30 cellular contexts compared by ENCODE assay signal in the genomic region with DNA sequence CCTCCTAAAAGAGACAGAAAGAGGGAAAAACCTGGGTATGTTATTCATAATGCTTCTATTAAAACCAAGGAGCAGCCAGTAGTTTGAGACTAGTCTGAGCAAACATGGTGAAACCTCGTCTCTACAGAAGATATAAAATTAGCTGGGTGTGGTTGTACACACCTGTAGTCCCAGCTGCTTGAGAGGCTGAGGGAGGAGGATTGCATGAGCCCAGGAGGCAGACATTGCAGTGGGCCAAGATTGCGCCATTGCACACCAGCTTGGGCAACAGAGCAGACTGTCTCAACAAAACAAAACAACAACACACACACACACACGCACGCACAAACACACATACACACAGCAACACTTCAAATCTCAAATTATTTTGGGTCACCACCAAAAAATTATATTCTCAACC. TPM values are rescaled to one million over a fixed set of nuclear protein-coding genes. Genes with fewer than 3 reads are reported as not detected.
DNase-seq lines count a peak whose midpoint lies in the region; ATAC-seq, FAIRE-seq and TF ChIP-seq lines count a peak whose summit lies in the region.
"Had no signal": no experiment of that assay in that cellular context is flagged by ENCODE, and none has a peak within 500 bp of the region (broad histone marks: within the 10 kb centered on the region; RNA-seq: fewer than 3 reads in every experiment).

No MANE protein-coding gene starts in this region.

- H3K9me3 Mint-ChIP-seq in IgD-negative memory B cell (no peaks in the 10 kb centered on the region), memory B cell (no peaks in the 10 kb centered on the region)
- H3K9me3 Mint-ChIP-seq: activated naive CD8-positive, alpha-beta T cell treated with anti-CD3 and anti-CD28 coated beads, Interleukin-2, amount 50 U/mL, for 24 hours; activated T-cell treated with anti-CD3 and anti-CD28 coated beads, Interleukin-2, amount 50 U/mL, for 72 hours; effector memory CD8-positive, alpha-beta T cell; naive thymus-derived CD8-positive, alpha-beta T cell; T-helper 1 cell treated with Interleukin-12 subunit alpha and Interleukin-12 subunit beta and Interleukin-4 antibody, amounts not matched to agents 30 μg/mL and 1 μg/mL, for 36 hours had no signal

- TF ChIP-seq POLR2A in H54 (IDR thresholded peaks at IDR 0.05; ENCODE audit: low read depth, low read length): no peak

- H3K27me3 Mint-ChIP-seq in IgD-negative memory B cell: no peaks in the 10 kb centered on the region
- no peaks in the 10 kb centered on the region for H3K27me3 Mint-ChIP-seq in memory B cell
- H3K27me3 Mint-ChIP-seq: activated naive CD8-positive, alpha-beta T cell treated with anti-CD3 and anti-CD28 coated beads, Interleukin-2, amount 50 U/mL, for 24 hours; effector memory CD8-positive, alpha-beta T cell; naive thymus-derived CD8-positive, alpha-beta T cell had no signal

- DNase-seq in GM12865 (ENCODE audit: low read depth) (peak; percentile 34), amniotic epithelial cell (ENCODE audit: low read depth) (peak; percentile 42), memory B cell (ENCODE audit: low spot score in 2 of 2) (no peak), H54 (ENCODE audit: insufficient read length, low spot score) (no peak), mesenteric fat pad (ENCODE audit: low spot score) (no peak)
- DNase-seq: activated CD4-positive, alpha-beta T cell treated with anti-CD3 and anti-CD28 coated beads, Interleukin-2, amount 50 U/mL, for 48 hours; activated CD4-positive, CD25-positive, alpha-beta regulatory T cell treated with anti-CD3 and anti-CD28 coated beads, Interleukin-2, amount 50 U/mL, for 72 hours; activated naive CD8-positive, alpha-beta T cell treated with anti-CD3 and anti-CD28 coated beads, Interleukin-2, amount 50 U/mL, for 24 hours; activated T-cell treated with anti-CD3 and anti-CD28 coated beads, Interleukin-2, amount 50 U/mL, for 72 hours; C1 segment of cervical spinal cord; caudate nucleus; cortex of kidney; DMS153; effector memory CD8-positive, alpha-beta T cell; foreskin fibroblast; Kasumi-1; midbrain; naive thymus-derived CD8-positive, alpha-beta T cell; NCI-H1105; NCI-H187 treated with DMSO at 0.1 percent for 48 hours; NCI-H524; NK-92 treated with Interleukin-12 subunit alpha and Interleukin-12 subunit beta, amount 100 ng/mL, for 24 hours; occipital lobe; SK-N-SH; stimulated activated CD4-positive, alpha-beta T cell treated with anti-CD3 and anti-CD28 coated beads, Interleukin-4, amount 100 ng/mL, for 1 hour had no signal

- H3K27ac Mint-ChIP-seq in IgD-negative memory B cell (no peak overlapping the region), memory B cell (no peak overlapping the region)
- H3K27ac Mint-ChIP-seq: activated naive CD8-positive, alpha-beta T cell treated with anti-CD3 and anti-CD28 coated beads, Interleukin-2, amount 50 U/mL, for 24 hours; activated T-cell treated with anti-CD3 and anti-CD28 coated beads, Interleukin-2, amount 50 U/mL, for 72 hours; effector memory CD8-positive, alpha-beta T cell; T-helper 1 cell treated with Interleukin-12 subunit alpha and Interleukin-12 subunit beta and Interleukin-4 antibody, amounts not matched to agents 30 μg/mL and 1 μg/mL, for 36 hours had no signal

- FAIRE-seq in H54 (lab: Jason Lieb, UNC): no peak
- FAIRE-seq: keratinocyte had no signal

- ATAC-seq in memory B cell (ENCODE audit: low read depth) (no peak), HG02759 (IDR thresholded peaks at IDR 0.05; ENCODE audit: unreplicated experiment) (no peak)
- ATAC-seq: activated naive CD8-positive, alpha-beta T cell treated with anti-CD3 and anti-CD28 coated beads, Interleukin-2, amount 50 U/mL, for 24 hours; activated T-cell treated with anti-CD3 and anti-CD28 coated beads, Interleukin-2, amount 50 U/mL, for 72 hours; effector memory CD8-positive, alpha-beta T cell; naive thymus-derived CD8-positive, alpha-beta T cell had no signal

- H3K4me3 Mint-ChIP-seq in IgD-negative memory B cell (peak overlapping the region in 3 of 4 donors; percentile 38 to 76 (median 48)), memory B cell (peak overlapping the region; percentile 22)
- H3K4me3 Mint-ChIP-seq: activated naive CD8-positive, alpha-beta T cell treated with anti-CD3 and anti-CD28 coated beads, Interleukin-2, amount 50 U/mL, for 24 hours; activated T-cell treated with anti-CD3 and anti-CD28 coated beads, Interleukin-2, amount 50 U/mL, for 72 hours; effector memory CD8-positive, alpha-beta T cell; T-helper 1 cell treated with Interleukin-12 subunit alpha and Interleukin-12 subunit beta and Interleukin-4 antibody, amounts not matched to agents 30 μg/mL and 1 μg/mL, for 36 hours had no signal

- peaks cover 4% of the 10 kb centered on the region for H3K36me3 Mint-ChIP-seq in IgD-negative memory B cell
- H3K36me3 Mint-ChIP-seq in memory B cell: no peaks in the 10 kb centered on the region

- TF ChIP-seq CTCF in GM12865 (IDR thresholded peaks at IDR 0.05; ENCODE audit: insufficient read depth, low read depth, low read length, missing control alignments): no peak

- no peak overlapping the region for H3K4me3 ChIP-seq in GM12865 (ENCODE audit: low read depth, low read length)
- H3K4me3 ChIP-seq: tibial nerve had no signal

- H3K4me1 Mint-ChIP-seq in IgD-negative memory B cell (peaks cover 21 to 32% (median 28%) of the 10 kb centered on the region in 3 donors), memory B cell (peaks cover 21% of the 10 kb centered on the region)

RNA-seq across cellular contexts. Expression of a gene that starts 27.8 kb away (rescaled TPM):
- polyA plus RNA-seq in IgD-negative memory B cell: 6.8 TPM
- total RNA-seq in mesenteric fat pad: 37.0 TPM

RNA-seq across cellular contexts. Expression of a gene that starts 55.0 kb away (rescaled TPM):
- 701 TPM for polyA plus RNA-seq in IgD-negative memory B cell
- 982 TPM for total RNA-seq in mesenteric fat pad

Comparison
In these comparisons a context has a peak if more than half of its experiments do, and no peak if none do; other contexts are left out.
1. DNase-seq: peak in GM12865 (single experiment) and amniotic epithelial cell (single experiment); none in memory B cell (0 of 2), H54 (single experiment) and mesenteric fat pad (single experiment).